ENCODE assay signal across 8 cellular contexts in genomic region chr16:1152123-1152638, GRCh38. TPM values are rescaled to one million over a fixed set of nuclear protein-coding genes. Genes with fewer than 3 reads are reported as not detected.
DNase-seq lines count a peak whose midpoint lies in the region; ATAC-seq and TF ChIP-seq lines count a peak whose summit lies in the region.

No MANE protein-coding gene starts in this region.

- H3K36me3 Mint-ChIP-seq in Caco-2 (ENCODE audit: insufficient read depth, unreplicated experiment) = peaks cover 8% of the 10 kb centered on the region

- intact Hi-C loops in Caco-2 (cut with micrococcal nuclease; ENCODE audit: unreplicated experiment) (no loop called here), spleen (cut with DNase I; ENCODE audit: low total_unique reads) (no loop called here)

- peak in 1 of 2 experiments; percentile 19 for DNase-seq in Caco-2
- peak; percentile 28 to 29 for DNase-seq in activated CD4-positive, alpha-beta T cell treated with anti-CD3 and anti-CD28 coated beads, Interleukin-2, amount 50 U/mL, for 48 hours
- peak; percentile 81 for DNase-seq in spleen
- no peak for DNase-seq in AML-193 (lab: John Stamatoyannopoulos, UW)

- H3K27me3 Mint-ChIP-seq in Caco-2 (ENCODE audit: insufficient read depth, unreplicated experiment) = no peaks in the 10 kb centered on the region

- no peaks in the 10 kb centered on the region for H3K4me1 Mint-ChIP-seq in Caco-2 (ENCODE audit: low read depth, unreplicated experiment)

- TF ChIP-seq POLR2A in spleen (IDR thresholded peaks at IDR 0.05) = no peak

- H3K4me1 ChIP-seq in Caco-2 (peaks cover 10% of the 10 kb centered on the region), esophagus (ENCODE audit: control insufficient read depth in 2 of 2, insufficient read depth in 2 of 2, low read length in 1 of 2) (peaks cover 3 to 5% of the 10 kb centered on the region in 2 donors), spleen (peaks cover 0 to 29% (median 23%) of the 10 kb centered on the region in 6 donors)

- H3K27ac ChIP-seq in esophagus (ENCODE audit: low read depth in 2 of 2, low read length in 1 of 2) = no peak overlapping the region
- H3K27ac ChIP-seq in spleen = no peak overlapping the region

- WGBS in esophagus, 2 donors = 2 to 12% methylated on average over 20 to 40 of the region's 40 CpGs
- 0 to 4% (median 2%) methylated on average over 16 to 40 of the region's 40 CpGs; no CpG with 5 or more reads in 1 of the 5 donors for WGBS in spleen, 5 donors

- H3K4me3 ChIP-seq in Caco-2 (ENCODE audit: low read depth, low read length) (peak overlapping the region; percentile 50), esophagus (ENCODE audit: low read depth in 1 of 2, low read length in 2 of 2) (peak overlapping the region; percentile 13 to 31), spleen (peak overlapping the region in 7 of 8 donors; percentile 7 to 70 (median 41))

- CTCF ChIA-PET in Caco-2 (lab: Charles Lee) = no interaction called here

- no peaks in the 10 kb centered on the region for H3K36me3 ChIP-seq in Caco-2 (ENCODE audit: control insufficient read depth, insufficient read depth, low read length)
- H3K36me3 ChIP-seq in esophagus (ENCODE audit: control insufficient read depth in 2 of 2, insufficient read depth in 2 of 2, low read length in 1 of 2) = no peaks in the 10 kb centered on the region
- no peaks in the 10 kb centered on the region for H3K36me3 ChIP-seq in spleen

- BruUV-seq in Caco-2 (replicated peaks; lab: Mats Ljungman, UMichigan) = no TSS peak

- no peaks in the 10 kb centered on the region for H3K9me3 Mint-ChIP-seq in Caco-2 (ENCODE audit: unreplicated experiment)

- ATAC-seq in GM19452 (IDR thresholded peaks at IDR 0.05; ENCODE audit: unreplicated experiment) (no peak), HG02840 (IDR thresholded peaks at IDR 0.05; ENCODE audit: low FRiP score, unreplicated experiment) (no peak), HG03460 (IDR thresholded peaks at IDR 0.05; ENCODE audit: unreplicated experiment) (no peak)

- TF ChIP-seq CTCF in Caco-2 (IDR thresholded peaks at IDR 0.05; ENCODE audit: insufficient read depth in 1 of 2, low read depth in 1 of 2, low read length in 1 of 2, severe bottlenecking in 1 of 2, unreplicated experiment in 1 of 2) (no peak), spleen (IDR thresholded peaks at IDR 0.05 in 8 of 11, conservative IDR thresholded peaks at IDR 0.05 in 3 of 11) (no peak)

- H3K27ac Mint-ChIP-seq in Caco-2 (ENCODE audit: unreplicated experiment) = no peak overlapping the region

- no peaks in the 10 kb centered on the region for H3K27me3 ChIP-seq in Caco-2 (replicated peaks; ENCODE audit: control insufficient read depth, insufficient read depth, low read length)
- H3K27me3 ChIP-seq in esophagus (ENCODE audit: control insufficient read depth in 1 of 2, insufficient read depth in 2 of 2, low read length in 2 of 2) = peaks cover 0 to 23% of the 10 kb centered on the region in 2 donors
- H3K27me3 ChIP-seq in spleen (replicated peaks in 1 of 7) = peaks cover 10 to 85% (median 51%) of the 10 kb centered on the region in 7 donors

- H3K9me3 ChIP-seq in Caco-2 (no peaks in the 10 kb centered on the region), esophagus (ENCODE audit: control insufficient read depth in 2 of 2, insufficient read depth in 1 of 2, low read depth in 1 of 2, low read length in 1 of 2) (peaks cover 0 to 6% of the 10 kb centered on the region in 2 donors), spleen (peaks cover 0 to 15% (median 9%) of the 10 kb centered on the region in 8 donors)

- POLR2A ChIA-PET in Caco-2 (lab: Charles Lee) = no interaction called here

- peak overlapping the region; percentile 54 for H3K4me3 Mint-ChIP-seq in Caco-2 (ENCODE audit: unreplicated experiment)

RNA-seq across cellular contexts. Expression of gene CACNA1H, which starts 0.7 kb away (rescaled TPM):
- total RNA-seq in Caco-2 (2022) (5.1 and 6.5 TPM in 2 replicates), spleen (1 to 10 TPM in 3 of 7 donors, under 1 TPM in 4; 0.33 to 2.1 (median 0.91) TPM)
- polyA plus RNA-seq in esophagus (1 to 10 TPM; 6.4 to 6.5 TPM), spleen (1 to 10 TPM in 1 of 3 donors, under 1 TPM in 2; 0.35 to 1.1 (median 0.39) TPM)

RNA-seq across cellular contexts. Expression of gene C1QTNF8, which starts 56.1 kb away (rescaled TPM):
- total RNA-seq in Caco-2 (2022) (not detected in 2 replicates), spleen (not detected)
- polyA plus RNA-seq in esophagus (not detected), spleen (not detected)

Comparison
In these comparisons a context has a peak if more than half of its experiments do, and no peak if none do; other contexts are left out.
1. DNase-seq: peak in activated CD4-positive, alpha-beta T cell treated with anti-CD3 and anti-CD28 coated beads, Interleukin-2, amount 50 U/mL, for 48 hours (2 of 2) and spleen (single experiment); none in AML-193 (0 of 2).
2. Peak in every context shown above with its lines, with median percentiles within 50 percentile points of each other: H3K4me3 ChIP-seq.